In the genomic region with DNA sequence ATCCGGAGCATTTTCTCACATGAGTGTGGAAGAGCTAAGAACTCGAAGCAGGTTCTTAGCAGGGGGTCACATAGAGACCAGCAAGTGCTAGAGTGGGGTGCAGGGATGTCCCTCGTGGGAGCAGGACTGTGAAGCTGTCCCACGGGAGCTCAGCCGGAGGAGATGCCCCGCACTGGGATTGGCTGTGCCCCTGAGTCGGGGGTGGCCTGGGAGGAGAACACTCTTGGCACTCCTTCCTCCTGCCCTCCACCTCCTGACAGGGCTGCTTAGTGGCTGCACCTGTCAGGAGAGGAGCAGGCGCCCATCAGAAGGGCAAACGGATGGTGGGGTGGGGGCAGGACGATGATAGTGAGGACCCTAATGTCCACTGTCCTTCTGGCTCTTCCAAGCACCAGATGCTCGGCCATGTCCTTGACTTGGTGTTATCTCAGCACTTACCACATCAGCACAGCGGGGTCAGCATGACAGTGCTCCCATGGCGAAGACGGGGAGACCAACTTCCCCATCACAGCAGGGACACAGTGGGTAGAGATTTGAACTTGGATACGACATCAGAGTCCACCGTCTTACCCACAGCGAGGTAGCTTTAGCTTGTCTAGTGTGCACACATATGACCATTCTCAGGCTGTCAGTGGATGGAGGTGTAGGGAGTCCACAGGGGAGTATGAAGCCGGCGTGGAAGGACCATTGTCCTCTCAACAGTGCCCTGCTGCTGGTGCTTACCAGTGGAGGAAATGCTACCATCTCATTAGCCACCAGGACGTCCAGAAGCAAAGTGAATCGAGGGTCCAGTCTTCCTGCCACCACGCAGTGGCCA, we compare ENCODE assay signal across 22 cellular contexts.
"Had no signal": no experiment of that assay in that cellular context is flagged by ENCODE, and none has a peak within 500 bp of the region (broad histone marks: within the 10 kb centered on the region; RNA-seq: fewer than 3 reads in every experiment).

No MANE protein-coding gene starts in this region.

- H3K27ac ChIP-seq: esophagus squamous epithelium, left lung, neural progenitor cell, prostate gland, suprapubic skin, upper lobe of left lung, uterus had no signal

- H3K9ac ChIP-seq: neural progenitor cell had no signal

- H3K4me1 ChIP-seq: colonic mucosa, left lung, neural progenitor cell, prostate gland, suprapubic skin, upper lobe of left lung, uterus had no signal

- H3K4me2 ChIP-seq: neural progenitor cell had no signal

- DNase-seq: effector memory CD4-positive, alpha-beta T cell; esophagus squamous epithelium; left cardiac atrium; left lung; mesenchymal stem cell; naive thymus-derived CD4-positive, alpha-beta T cell; nucleus accumbens; right cardiac atrium; stimulated activated CD4-positive, alpha-beta T cell treated with anti-CD3 and anti-CD28 coated beads, Interleukin-15, amount 100 ng/mL, for 24 hours; stimulated activated CD4-positive, alpha-beta T cell treated with anti-CD3 and anti-CD28 coated beads, Interleukin-2, amount 100 ng/mL, for 48 hours; stimulated activated naive B cell treated with anti-CD40 and anti-IgM and Interleukin-4, amounts not matched to agents 10 μg/mL and 1 μg/mL and 100 μg/mL, for 72 hours; upper lobe of left lung; uterus had no signal

- H3K36me3 ChIP-seq: colonic mucosa, esophagus squamous epithelium, left lung, neural progenitor cell, prostate gland, suprapubic skin, upper lobe of left lung, uterus had no signal

- FAIRE-seq: endothelial cell of umbilical vein, frontal cortex, islet of Langerhans, small intestine had no signal

- H3K27me3 ChIP-seq: colonic mucosa, neural progenitor cell, suprapubic skin, upper lobe of left lung, uterus had no signal

- H3K9me3 ChIP-seq: colonic mucosa, esophagus squamous epithelium, left lung, mucosa of descending colon, prostate gland, suprapubic skin, upper lobe of left lung, uterus had no signal

- H2AFZ ChIP-seq: neural progenitor cell had no signal

- ATAC-seq: left cardiac atrium; naive thymus-derived CD4-positive, alpha-beta T cell; right cardiac atrium; stimulated activated naive B cell treated with anti-CD40 and anti-IgM and Interleukin-4, amounts not matched to agents 10 μg/mL and 1 μg/mL and 100 μg/mL, for 72 hours had no signal

- H3K4me3 ChIP-seq: colonic mucosa, esophagus squamous epithelium, left lung, mucosa of descending colon, neural progenitor cell, prostate gland, suprapubic skin, upper lobe of left lung, uterus had no signal
